In genomic region chr6:43509984-43510826, GRCh38 we compare ENCODE assay signal across 8 cellular contexts. TPM values are rescaled to one million over a fixed set of nuclear protein-coding genes. Genes with fewer than 3 reads are reported as not detected.
DNase-seq lines count a peak whose midpoint lies in the region; ATAC-seq and TF ChIP-seq lines count a peak whose summit lies in the region.

LRRC73 (minus strand) TSS chr6:43510346; CDS start chr6:43509785, 561 bp downstream.

- ATAC-seq in HG03108 (IDR thresholded peaks at IDR 0.05; ENCODE audit: unreplicated experiment) (peak; percentile 48), mucosa of descending colon (peak; percentile 88)

- H3K4me3 ChIP-seq in NT2/D1 (ENCODE audit: insufficient read length, low read depth) (peak within 1 kb of the TSS; percentile 37), epithelial cell of proximal tubule (ENCODE audit: low read depth, low read length) (peak within 1 kb of the TSS; percentile 62), mucosa of descending colon (peak within 1 kb of the TSS; percentile 20)

- H3K9me3 ChIP-seq in NT2/D1 (ENCODE audit: insufficient read depth, low read length) (no peaks in the 10 kb centered on the region), mucosa of descending colon (no peaks in the 10 kb centered on the region)

- no peak for TF ChIP-seq CTCF in epithelial cell of proximal tubule (conservative IDR thresholded peaks at IDR 0.05; ENCODE audit: low read depth, low read length)
- TF ChIP-seq CTCF in mucosa of descending colon (IDR thresholded peaks at IDR 0.05), result no peak

- H3K27me3 ChIP-seq in NT2/D1 (ENCODE audit: insufficient read depth, insufficient read length), result peaks cover 22% of the 10 kb centered on the region

- intact Hi-C loops in mucosa of descending colon (cut with DNase I, micrococcal nuclease), result loop anchor here (5.0 to 10.0 kb wide), 3 partner anchors 55 to 125 kb away; partner anchors contain the start of gene DLK2 (in 1 of the 2)

- H3K36me3 ChIP-seq in NT2/D1 (ENCODE audit: insufficient read depth, insufficient read length, low read length) (peaks cover 52% of the 10 kb centered on the region), mucosa of descending colon (ENCODE audit: low read depth) (no peaks in the 10 kb centered on the region)

- H3K9ac ChIP-seq in NT2/D1 (ENCODE audit: insufficient read length, low read depth), result peak within 1 kb of the TSS; percentile 64

- DNase-seq in NCI-H446 (lab: John Stamatoyannopoulos, UW), result peak; percentile 24 to 81
- no peak for DNase-seq in NCI-H446 treated with DMSO at 0.1 percent for 48 hours (lab: John Stamatoyannopoulos, UW)
- DNase-seq in NT2/D1 (ENCODE audit: low read depth, low spot score), result no peak
- DNase-seq in activated T-cell treated with anti-CD3 and anti-CD28 coated beads for 4 hours, result peak; percentile 64
- DNase-seq in epithelial cell of proximal tubule (ENCODE audit: low read depth), result no peak
- peak; percentile 88 to 94 (median 89) for DNase-seq in mucosa of descending colon
- DNase-seq in stimulated activated CD8-positive, alpha-beta memory T cell treated with anti-CD3 and anti-CD28 coated beads, Interleukin-2, amount 100 ng/mL, for 1 hour (ENCODE audit: low read depth in 2 of 2), result peak; percentile 64 to 65

- H3K4me1 ChIP-seq in NT2/D1 (ENCODE audit: insufficient read depth, insufficient read length) (peaks cover 4% of the 10 kb centered on the region), mucosa of descending colon (ENCODE audit: low read depth) (peaks cover 24% of the 10 kb centered on the region)

RNA-seq across cellular contexts. Expression of gene LRRC73, which starts in this region (rescaled TPM):
- total RNA-seq in epithelial cell of proximal tubule (not detected in 2 replicates), mucosa of descending colon (1 to 10 TPM in 1 of 3 donors, under 1 TPM in 2; 0.23 to 1.2 (median 0.46) TPM)

Comparison
In these comparisons a context has a peak if more than half of its experiments do, and no peak if none do; other contexts are left out.
1. DNase-seq: peak in NCI-H446 (2 of 2), activated T-cell treated with anti-CD3 and anti-CD28 coated beads for 4 hours (single experiment), mucosa of descending colon (3 of 3) and stimulated activated CD8-positive, alpha-beta memory T cell treated with anti-CD3 and anti-CD28 coated beads, Interleukin-2, amount 100 ng/mL, for 1 hour (2 of 2); none in NCI-H446 treated with DMSO at 0.1 percent for 48 hours (single experiment), NT2/D1 (single experiment) and epithelial cell of proximal tubule (single experiment).
2. Peak in every context shown above with its lines, with median percentiles within 50 percentile points of each other: H3K4me3 ChIP-seq.